ENCODE assay signal across 15 cellular contexts in genomic region chr3:152357587-152357986, GRCh38.
DNase-seq lines count a peak whose midpoint lies in the region; ATAC-seq and TF ChIP-seq lines count a peak whose summit lies in the region.
"Had no signal": no experiment of that assay in that cellular context is flagged by ENCODE, and none has a peak within 500 bp of the region (broad histone marks: within the 10 kb centered on the region; RNA-seq: fewer than 3 reads in every experiment).

No MANE protein-coding gene starts in this region.

- POLR2A ChIA-PET in activated CD4-positive, alpha-beta T cell treated with anti-CD3 and anti-CD28 coated beads for 36 hours (lab: Charles Lee), result interaction anchor here (0.6 kb wide), 1 partner anchor 284 kb away, joined by 3 read pairs; no protein-coding TSS in a partner anchor

- H3K36me3 Mint-ChIP-seq in activated CD4-positive, alpha-beta T cell treated with anti-CD3 and anti-CD28 coated beads for 36 hours (ENCODE audit: low read depth), result peaks cover 56% of the 10 kb centered on the region
- peaks cover 27% of the 10 kb centered on the region for H3K36me3 Mint-ChIP-seq in effector memory CD8-positive, alpha-beta T cell (ENCODE audit: insufficient read depth)

- no peaks in the 10 kb centered on the region for H3K36me3 ChIP-seq in skeletal muscle tissue (ENCODE audit: control insufficient read depth in 3 of 3, insufficient read depth in 3 of 3, low read length in 3 of 3)
- H3K36me3 ChIP-seq: left lung had no signal

- no peak for DNase-seq in activated CD4-positive, alpha-beta T cell treated with anti-CD3 and anti-CD28 coated beads for 36 hours
- no peak for DNase-seq in activated CD4-positive, alpha-beta T cell treated with anti-CD3 and anti-CD28 coated beads for 4 hours
- peak; percentile 62 for DNase-seq in NCI-H226
- no peak for DNase-seq in effector memory CD8-positive, alpha-beta T cell
- DNase-seq in GM20000 (ENCODE audit: low spot score), result no peak
- DNase-seq: 8988T; activated CD4-positive, alpha-beta T cell treated with anti-CD3 and anti-CD28 coated beads for 48 hours; left lung; NCI-H1048; NCI-H2227 treated with DMSO at 0.1 percent for 48 hours; substantia nigra had no signal

- H3K4me3 Mint-ChIP-seq in activated CD4-positive, alpha-beta T cell treated with anti-CD3 and anti-CD28 coated beads for 36 hours, result peak overlapping the region; percentile 16
- H3K4me3 Mint-ChIP-seq in effector memory CD8-positive, alpha-beta T cell, result peak overlapping the region in 1 of 2 donors; percentile 13

- H3K27ac Mint-ChIP-seq in activated CD4-positive, alpha-beta T cell treated with anti-CD3 and anti-CD28 coated beads for 36 hours, result peak overlapping the region; percentile 84
- peak overlapping the region; percentile 39 to 63 for H3K27ac Mint-ChIP-seq in effector memory CD8-positive, alpha-beta T cell

- no peaks in the 10 kb centered on the region for H3K9me3 ChIP-seq in skeletal muscle tissue (ENCODE audit: control insufficient read depth in 3 of 3, low read length in 3 of 3)
- H3K9me3 ChIP-seq: left lung had no signal

- H3K27ac ChIP-seq in skeletal muscle tissue (ENCODE audit: low read depth, low read length), result peak overlapping the region; percentile 20
- H3K27ac ChIP-seq: hepatocyte, left lung had no signal

- no peak for TF ChIP-seq CTCF in GM20000 (IDR thresholded peaks at IDR 0.05; ENCODE audit: extremely low read depth, missing control alignments)

- H3K27me3 Mint-ChIP-seq in activated CD4-positive, alpha-beta T cell treated with anti-CD3 and anti-CD28 coated beads for 36 hours, result no peaks in the 10 kb centered on the region
- H3K27me3 Mint-ChIP-seq in effector memory CD8-positive, alpha-beta T cell, result no peaks in the 10 kb centered on the region

- no peaks in the 10 kb centered on the region for H3K27me3 ChIP-seq in skeletal muscle tissue (ENCODE audit: control insufficient read depth in 3 of 3, insufficient read depth in 3 of 3, low read length in 3 of 3)
- H3K27me3 ChIP-seq: hepatocyte, left lung had no signal

- H3K4me1 Mint-ChIP-seq in activated CD4-positive, alpha-beta T cell treated with anti-CD3 and anti-CD28 coated beads for 36 hours, result peaks cover 82% of the 10 kb centered on the region
- peaks cover 37 to 76% of the 10 kb centered on the region in 2 donors for H3K4me1 Mint-ChIP-seq in effector memory CD8-positive, alpha-beta T cell (ENCODE audit: low read depth in 2 of 2)

- H3K9me3 Mint-ChIP-seq in activated CD4-positive, alpha-beta T cell treated with anti-CD3 and anti-CD28 coated beads for 36 hours (ENCODE audit: low read depth), result no peaks in the 10 kb centered on the region
- H3K9me3 Mint-ChIP-seq in effector memory CD8-positive, alpha-beta T cell, result no peaks in the 10 kb centered on the region

- H3K4me1 ChIP-seq in skeletal muscle tissue (ENCODE audit: control insufficient read depth in 3 of 3, insufficient read depth in 3 of 3, low read length in 3 of 3), result peaks cover 36 to 48% (median 48%) of the 10 kb centered on the region in 3 donors

- CTCF ChIA-PET in activated CD4-positive, alpha-beta T cell treated with anti-CD3 and anti-CD28 coated beads for 36 hours (lab: Charles Lee), result interaction anchor here (0.6 to 1.0 kb wide), 2 partner anchors 25 to 173 kb away, joined by 3 to 4 read pairs; no protein-coding TSS in a partner anchor

- H3K4me3 ChIP-seq in skeletal muscle tissue (ENCODE audit: low read length in 3 of 3), result no peak overlapping the region
- H3K4me3 ChIP-seq: hepatocyte, left lung had no signal

- intact Hi-C loops in activated CD4-positive, alpha-beta T cell treated with anti-CD3 and anti-CD28 coated beads for 36 hours (cut with DNase I, micrococcal nuclease), result no loop called here

- H3K9ac ChIP-seq in skeletal muscle tissue (ENCODE audit: low read depth in 1 of 3, low read length in 3 of 3), result no peak overlapping the region

- peak; percentile 57 for ATAC-seq in activated CD4-positive, alpha-beta T cell treated with anti-CD3 and anti-CD28 coated beads for 36 hours
- no peak for ATAC-seq in effector memory CD8-positive, alpha-beta T cell (replicated peaks)
- ATAC-seq in GM21423 (IDR thresholded peaks at IDR 0.05; ENCODE audit: unreplicated experiment) (no peak), HG03432 (IDR thresholded peaks at IDR 0.05; ENCODE audit: unreplicated experiment) (no peak)
- ATAC-seq: left lung had no signal
